In the genomic region with DNA sequence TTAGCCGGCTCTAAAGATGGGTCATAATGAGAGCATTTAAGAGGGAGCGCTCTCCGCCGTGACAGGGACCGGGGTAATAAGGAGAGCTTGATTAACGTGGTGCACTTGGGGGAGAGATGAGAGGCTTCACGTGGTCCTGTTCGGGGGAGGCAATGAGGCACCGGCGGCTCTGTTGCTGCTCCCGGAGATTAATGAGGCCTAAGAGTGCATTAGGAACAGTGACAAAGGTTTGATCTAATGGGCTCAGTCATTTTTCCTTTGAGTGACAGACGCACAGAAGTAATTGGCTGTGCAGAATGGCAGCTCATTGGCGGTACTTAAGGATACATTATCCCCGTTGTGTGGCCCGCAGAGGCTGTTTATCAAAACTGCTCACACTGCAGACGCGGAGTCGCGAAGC, we compare ENCODE assay signal across 16 cellular contexts.
DNase-seq lines count a peak whose midpoint lies in the region; ATAC-seq and TF ChIP-seq lines count a peak whose summit lies in the region.
"Had no signal": no experiment of that assay in that cellular context is flagged by ENCODE, and none has a peak within 500 bp of the region (broad histone marks: within the 10 kb centered on the region; RNA-seq: fewer than 3 reads in every experiment).

No MANE protein-coding gene starts in this region.

- no peaks in the 10 kb centered on the region for H3K27me3 Mint-ChIP-seq in endodermal cell (ENCODE audit: insufficient read depth)

- no peak overlapping the region for H3K27ac ChIP-seq in endodermal cell (ENCODE audit: low read depth, low read length)
- H3K27ac ChIP-seq in hepatocyte, result no peak overlapping the region
- H3K27ac ChIP-seq: 22Rv1, BLaER1, PC-9, SK-N-MC had no signal

- no peaks in the 10 kb centered on the region for H3K9me3 Mint-ChIP-seq in endodermal cell

- no peaks in the 10 kb centered on the region for H4K20me1 ChIP-seq in hepatocyte (ENCODE audit: insufficient read depth, poor library complexity, severe bottlenecking)

- no peak for TF ChIP-seq CTCF in endodermal cell (conservative IDR thresholded peaks at IDR 0.05)
- TF ChIP-seq CTCF in hepatocyte (IDR thresholded peaks at IDR 0.05; ENCODE audit: poor library complexity), result no peak

- no peaks in the 10 kb centered on the region for H3K79me2 ChIP-seq in hepatocyte

- DNase-seq in DMS153 (lab: John Stamatoyannopoulos, UW) (peak; percentile 35), DMS153 treated with DMSO at 0.1 percent for 48 hours (lab: John Stamatoyannopoulos, UW; ENCODE audit: unreplicated experiment) (no peak), NCI-H510A (lab: John Stamatoyannopoulos, UW) (peak; percentile 29), endodermal cell (peak; percentile 11), mesenteric fat pad (ENCODE audit: low spot score) (no peak), hepatocyte (ENCODE audit: low spot score) (no peak), OCI-M2 (lab: John Stamatoyannopoulos, UW; ENCODE audit: unreplicated experiment) (no peak)
- DNase-seq: KG1, NCI-H1048, NCI-H2081 treated with DMSO at 0.1 percent for 48 hours, PC-9, T-cell had no signal

- H3K27ac Mint-ChIP-seq in endodermal cell, result no peak overlapping the region
- H3K27ac Mint-ChIP-seq: T-cell had no signal

- H3K36me3 ChIP-seq in endodermal cell (ENCODE audit: control insufficient read depth, insufficient read depth, low read length) (no peaks in the 10 kb centered on the region), hepatocyte (replicated peaks; ENCODE audit: insufficient read depth, low read depth) (no peaks in the 10 kb centered on the region)

- no peak overlapping the region for H3K4me3 Mint-ChIP-seq in endodermal cell
- H3K4me3 Mint-ChIP-seq: T-cell had no signal

- 92 to 95% methylated on average over 15 to 19 of the region's 19 CpGs for WGBS in endodermal cell (ENCODE audit: insufficient coverage in 1 of 2, insufficient read length in 1 of 2), 2 experiments
- WGBS in hepatocyte (ENCODE audit: low lambda C conversion rate, missing lambda C conversion rate), result 90% methylated on average over 19 of the region's 19 CpGs

- H3K9me3 ChIP-seq in endodermal cell (ENCODE audit: control insufficient read depth, low read length), result peaks cover 8% of the 10 kb centered on the region
- H3K9me3 ChIP-seq in hepatocyte (ENCODE audit: low read depth), result no peaks in the 10 kb centered on the region

- no peaks in the 10 kb centered on the region for H3K4me1 ChIP-seq in endodermal cell (ENCODE audit: control insufficient read depth, insufficient read depth, low read length)
- H3K4me1 ChIP-seq in hepatocyte (ENCODE audit: insufficient read depth), result no peaks in the 10 kb centered on the region

- no peak overlapping the region for H3K9ac ChIP-seq in endodermal cell (ENCODE audit: extremely low read depth, low read length, poor library complexity, severe bottlenecking)
- H3K9ac ChIP-seq: BLaER1 had no signal

- H3K36me3 Mint-ChIP-seq in endodermal cell (ENCODE audit: low read depth), result peaks cover 20% of the 10 kb centered on the region
- H3K36me3 Mint-ChIP-seq: T-cell had no signal

- H3K4me2 ChIP-seq in hepatocyte, result no peak overlapping the region
- H3K4me2 ChIP-seq: BLaER1, PC-9 had no signal

- H3K4me3 ChIP-seq in endodermal cell (ENCODE audit: low read length) (no peak overlapping the region), hepatocyte (no peak overlapping the region)
- H3K4me3 ChIP-seq: BLaER1, PC-9, SK-N-MC had no signal

- H3K27me3 ChIP-seq in endodermal cell (ENCODE audit: control insufficient read depth, insufficient read depth, low read length, poor library complexity, severe bottlenecking) (no peaks in the 10 kb centered on the region), hepatocyte (no peaks in the 10 kb centered on the region)
- H3K27me3 ChIP-seq: BLaER1 had no signal

- H3K4me1 Mint-ChIP-seq in endodermal cell, result no peaks in the 10 kb centered on the region
- H3K4me1 Mint-ChIP-seq: T-cell had no signal

- no peak for ATAC-seq in HG03097 (IDR thresholded peaks at IDR 0.05; ENCODE audit: low FRiP score, unreplicated experiment)
- ATAC-seq: T-cell had no signal

- H2AFZ ChIP-seq in hepatocyte, result no peak overlapping the region
- H2AFZ ChIP-seq: PC-9 had no signal

- no peaks in the 10 kb centered on the region for H3K9me2 ChIP-seq in hepatocyte (replicated peaks; ENCODE audit: insufficient read depth)

Comparison
In these comparisons a context has a peak if more than half of its experiments do, and no peak if none do; other contexts are left out.
1. DNase-seq: peak in DMS153 (single experiment), NCI-H510A (single experiment) and endodermal cell (single experiment); none in DMS153 treated with DMSO at 0.1 percent for 48 hours (single experiment), mesenteric fat pad (single experiment), hepatocyte (single experiment) and OCI-M2 (single experiment).